ENCODE assay signal across 28 cellular contexts in genomic region chr9:36441966-36442365, GRCh38. TPM values are rescaled to one million over a fixed set of nuclear protein-coding genes. Genes with fewer than 3 reads are reported as not detected.
DNase-seq lines count a peak whose midpoint lies in the region; ATAC-seq and TF ChIP-seq lines count a peak whose summit lies in the region.
"Had no signal": no experiment of that assay in that cellular context is flagged by ENCODE, and none has a peak within 500 bp of the region (broad histone marks: within the 10 kb centered on the region; RNA-seq: fewer than 3 reads in every experiment).

No MANE protein-coding gene starts in this region.

- H3K4me1 Mint-ChIP-seq in activated T-cell treated with anti-CD3 and anti-CD28 coated beads, Interleukin-2, amount 50 U/mL, for 72 hours (ENCODE audit: low read depth), result peaks cover 35% of the 10 kb centered on the region
- peaks cover 28% of the 10 kb centered on the region for H3K4me1 Mint-ChIP-seq in activated CD8-positive, alpha-beta memory T cell treated with anti-CD3 and anti-CD28 coated beads, Interleukin-2, amount 10 ng/mL, durations not matched to agents 7 days and 5 days

- peak overlapping the region; percentile 5 for H3K27ac Mint-ChIP-seq in activated T-cell treated with anti-CD3 and anti-CD28 coated beads, Interleukin-2, amount 50 U/mL, for 72 hours
- H3K27ac Mint-ChIP-seq in activated CD8-positive, alpha-beta memory T cell treated with anti-CD3 and anti-CD28 coated beads, Interleukin-2, amount 10 ng/mL, durations not matched to agents 7 days and 5 days, result no peak overlapping the region
- H3K27ac Mint-ChIP-seq: activated CD4-positive, alpha-beta memory T cell treated with anti-CD3 and anti-CD28 coated beads for 36 hours; dendritic cell treated with granulocyte-macrophage colony-stimulating factor and Interleukin-4, amounts not matched to agents 40 ng/mL and 50 ng/mL, for 4 days; type B pancreatic cell had no signal

- no peaks in the 10 kb centered on the region for H3K9me3 Mint-ChIP-seq in activated T-cell treated with anti-CD3 and anti-CD28 coated beads, Interleukin-2, amount 50 U/mL, for 72 hours
- H3K9me3 Mint-ChIP-seq in activated CD8-positive, alpha-beta memory T cell treated with anti-CD3 and anti-CD28 coated beads, Interleukin-2, amount 10 ng/mL, durations not matched to agents 7 days and 5 days (ENCODE audit: low read depth), result no peaks in the 10 kb centered on the region
- H3K9me3 Mint-ChIP-seq: activated CD4-positive, alpha-beta memory T cell treated with anti-CD3 and anti-CD28 coated beads for 36 hours; dendritic cell treated with granulocyte-macrophage colony-stimulating factor and Interleukin-4, amounts not matched to agents 40 ng/mL and 50 ng/mL, for 4 days; type B pancreatic cell had no signal

- H3K4me3 ChIP-seq in choroid plexus epithelial cell (ENCODE audit: low read depth, low read length), result no peak overlapping the region
- H3K4me3 ChIP-seq: cardiac muscle cell, GM12878, HAP-1 had no signal

- H3K27me3 Mint-ChIP-seq in activated T-cell treated with anti-CD3 and anti-CD28 coated beads, Interleukin-2, amount 50 U/mL, for 72 hours (ENCODE audit: low read depth), result no peaks in the 10 kb centered on the region
- H3K27me3 Mint-ChIP-seq in activated CD8-positive, alpha-beta memory T cell treated with anti-CD3 and anti-CD28 coated beads, Interleukin-2, amount 10 ng/mL, durations not matched to agents 7 days and 5 days, result no peaks in the 10 kb centered on the region
- H3K27me3 Mint-ChIP-seq: activated CD4-positive, alpha-beta memory T cell treated with anti-CD3 and anti-CD28 coated beads for 36 hours; dendritic cell treated with granulocyte-macrophage colony-stimulating factor and Interleukin-4, amounts not matched to agents 40 ng/mL and 50 ng/mL, for 4 days; type B pancreatic cell had no signal

- CTCF ChIA-PET in activated CD8-positive, alpha-beta memory T cell treated with anti-CD3 and anti-CD28 coated beads, Interleukin-2, amount 10 ng/mL, durations not matched to agents 7 days and 5 days (lab: Charles Lee), result interaction anchor here (0.6 to 3.1 kb wide), 4 partner anchors 9 to 114 kb away, joined by 3 to 16 read pairs (median 10); no protein-coding TSS in a partner anchor

- TF ChIP-seq CTCF in choroid plexus epithelial cell (conservative IDR thresholded peaks at IDR 0.05; ENCODE audit: low read depth, low read length), result no peak

- no peak for DNase-seq in activated T-cell treated with anti-CD3 and anti-CD28 coated beads, Interleukin-2, amount 50 U/mL, for 72 hours
- DNase-seq in activated T-cell treated with anti-CD3 and anti-CD28 coated beads for 4 hours, result no peak
- peak; percentile 2 for DNase-seq in MV-4-11 (lab: John Stamatoyannopoulos, UW)
- peak; percentile 17 for DNase-seq in choroid plexus epithelial cell (ENCODE audit: low read depth)
- DNase-seq in SHP77 treated with DMSO at 0.1 percent for 48 hours (lab: John Stamatoyannopoulos, UW), result no peak
- DNase-seq in activated CD8-positive, alpha-beta memory T cell treated with anti-CD3 and anti-CD28 coated beads, Interleukin-2, amount 10 ng/mL, durations not matched to agents 7 days and 5 days, result no peak
- DNase-seq in HuH-7 (ENCODE audit: low spot score), result no peak
- DNase-seq: activated CD4-positive, alpha-beta memory T cell treated with anti-CD3 and anti-CD28 coated beads for 36 hours; activated naive CD4-positive, alpha-beta T cell; anterior cingulate cortex; BE2C; Caco-2; DMS79; mammary epithelial cell; NCI-H1417; NCI-H2081 treated with DMSO at 0.1 percent for 48 hours; NCI-H345; PC-3; small intestine; stimulated activated CD4-positive, alpha-beta T cell treated with anti-CD3 and anti-CD28 coated beads, Interleukin-1b, Interleukin-23, amount 100 ng/mL, for 48 hours; T1000 had no signal

- H3K36me3 Mint-ChIP-seq in activated T-cell treated with anti-CD3 and anti-CD28 coated beads, Interleukin-2, amount 50 U/mL, for 72 hours (ENCODE audit: insufficient read depth in 2 of 2), result no peaks in the 10 kb centered on the region
- peaks cover 11% of the 10 kb centered on the region for H3K36me3 Mint-ChIP-seq in activated CD8-positive, alpha-beta memory T cell treated with anti-CD3 and anti-CD28 coated beads, Interleukin-2, amount 10 ng/mL, durations not matched to agents 7 days and 5 days

- no peak for ATAC-seq in activated T-cell treated with anti-CD3 and anti-CD28 coated beads, Interleukin-2, amount 50 U/mL, for 72 hours (replicated peaks in 1 of 2)
- ATAC-seq in activated CD8-positive, alpha-beta memory T cell treated with anti-CD3 and anti-CD28 coated beads, Interleukin-2, amount 10 ng/mL, durations not matched to agents 7 days and 5 days, result no peak
- ATAC-seq in GM21515 (IDR thresholded peaks at IDR 0.05; ENCODE audit: unreplicated experiment), result no peak
- ATAC-seq: GM12878, PC-3, Right ventricle myocardium inferior had no signal

- no peak overlapping the region for H3K4me3 Mint-ChIP-seq in activated T-cell treated with anti-CD3 and anti-CD28 coated beads, Interleukin-2, amount 50 U/mL, for 72 hours
- H3K4me3 Mint-ChIP-seq in activated CD8-positive, alpha-beta memory T cell treated with anti-CD3 and anti-CD28 coated beads, Interleukin-2, amount 10 ng/mL, durations not matched to agents 7 days and 5 days, result no peak overlapping the region
- H3K4me3 Mint-ChIP-seq: activated CD4-positive, alpha-beta memory T cell treated with anti-CD3 and anti-CD28 coated beads for 36 hours; dendritic cell treated with granulocyte-macrophage colony-stimulating factor and Interleukin-4, amounts not matched to agents 40 ng/mL and 50 ng/mL, for 4 days; type B pancreatic cell had no signal

RNA-seq across cellular contexts. Expression of gene RNF38, which starts 41.9 kb away (rescaled TPM):
- 10 to 100 TPM; 33.5 to 35.2 TPM for total RNA-seq in activated T-cell treated with anti-CD3 and anti-CD28 coated beads, Interleukin-2, amount 50 U/mL, for 72 hours
- 10 to 100 TPM; 41.4 to 51.9 TPM for total RNA-seq in activated CD8-positive, alpha-beta memory T cell treated with anti-CD3 and anti-CD28 coated beads, Interleukin-2, amount 10 ng/mL, durations not matched to agents 7 days and 5 days

Comparison
In these comparisons a context has a peak if more than half of its experiments do, and no peak if none do; other contexts are left out.
1. DNase-seq: peak in MV-4-11 (single experiment) and choroid plexus epithelial cell (single experiment); none in activated T-cell treated with anti-CD3 and anti-CD28 coated beads, Interleukin-2, amount 50 U/mL, for 72 hours (0 of 2), activated T-cell treated with anti-CD3 and anti-CD28 coated beads for 4 hours (single experiment), SHP77 treated with DMSO at 0.1 percent for 48 hours (single experiment), activated CD8-positive, alpha-beta memory T cell treated with anti-CD3 and anti-CD28 coated beads, Interleukin-2, amount 10 ng/mL, durations not matched to agents 7 days and 5 days (single experiment) and HuH-7 (single experiment).